Comparison of ENCODE assay signal across 9 cellular contexts in the genomic region with DNA sequence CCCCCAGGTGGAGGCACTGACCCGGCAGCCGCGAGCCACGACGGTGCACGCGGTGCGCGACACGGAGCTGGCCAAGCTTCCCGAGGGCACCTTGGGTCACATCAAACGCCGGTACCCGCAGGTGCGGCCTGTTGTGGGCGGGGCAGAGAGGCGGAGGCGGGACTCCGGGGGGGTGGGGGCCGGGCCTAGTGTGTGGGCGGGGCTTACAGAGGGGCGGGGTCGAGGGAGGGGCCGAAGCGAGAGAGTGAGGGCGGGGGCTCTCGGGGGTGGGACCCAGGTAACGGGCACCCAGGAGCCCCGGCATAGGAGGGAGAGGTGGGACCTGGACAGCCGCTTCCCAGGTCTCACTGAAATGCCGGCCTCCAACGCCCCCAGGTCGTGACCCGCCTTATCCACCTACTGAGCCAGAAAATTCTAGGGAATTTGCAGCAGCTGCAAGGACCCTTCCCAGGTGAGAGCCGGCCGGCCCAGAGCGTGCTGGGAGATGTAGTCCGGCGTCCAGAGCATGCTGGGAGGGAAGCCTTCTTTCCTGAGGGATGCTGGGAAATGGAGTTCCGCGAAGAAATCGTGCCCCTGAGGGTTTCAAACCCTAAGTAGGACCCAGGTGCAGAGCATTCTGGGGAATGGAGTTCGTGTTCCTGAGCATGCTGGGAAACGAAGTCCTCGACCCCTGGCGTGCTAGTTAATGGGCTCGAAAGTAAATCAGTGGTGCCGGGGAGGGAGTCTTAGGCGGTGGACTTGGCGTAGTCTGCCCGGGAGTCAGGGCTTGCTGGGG. TPM values are rescaled to one million over a fixed set of nuclear protein-coding genes. Genes with fewer than 3 reads are reported as not detected.
DNase-seq lines count a peak whose midpoint lies in the region; ATAC-seq and TF ChIP-seq lines count a peak whose summit lies in the region.
"Had no signal": no experiment of that assay in that cellular context is flagged by ENCODE, and none has a peak within 500 bp of the region (broad histone marks: within the 10 kb centered on the region; RNA-seq: fewer than 3 reads in every experiment).

No MANE protein-coding gene starts in this region.

- no peaks in the 10 kb centered on the region for H3K4me1 Mint-ChIP-seq in Calu3 (ENCODE audit: low read depth, unreplicated experiment)

- BruUV-seq in Calu3 (replicated peaks; lab: Mats Ljungman, UMichigan): no TSS peak

- TF ChIP-seq POLR2A in right lobe of liver (IDR thresholded peaks at IDR 0.05): no peak
- TF ChIP-seq POLR2A in testis (IDR thresholded peaks at IDR 0.05): no peak

- CTCF ChIA-PET in Calu3 (lab: Charles Lee): interaction anchor here (0.5 kb wide), 1 partner anchor 66 kb away, joined by 3 read pairs; no protein-coding TSS in a partner anchor

- peak; percentile 78 for DNase-seq in NCI-H82 (lab: John Stamatoyannopoulos, UW)
- no peak for DNase-seq in NCI-H82 treated with DMSO at 0.1 percent for 48 hours (lab: John Stamatoyannopoulos, UW; ENCODE audit: unreplicated experiment)
- DNase-seq in RKO (ENCODE audit: low spot score): peak; percentile 50
- peak in 2 of 3 donors; percentile 77 to 88 for DNase-seq in right lobe of liver
- peak; percentile 90 for DNase-seq in testis
- no peak for DNase-seq in Calu3
- no peak for DNase-seq in NCI-H446 (lab: John Stamatoyannopoulos, UW)

- no peaks in the 10 kb centered on the region for H3K9me3 Mint-ChIP-seq in Calu3 (ENCODE audit: low read depth, unreplicated experiment)

- TF ChIP-seq CTCF in right lobe of liver (IDR thresholded peaks at IDR 0.05) (no peak), testis (IDR thresholded peaks at IDR 0.05) (peak in 1 of 3 experiments; percentile 4), Calu3 (IDR thresholded peaks at IDR 0.05; ENCODE audit: unreplicated experiment) (no peak)

- ATAC-seq in right lobe of liver: peak; percentile 84 to 96 (median 86)

- H3K27ac Mint-ChIP-seq in Calu3 (ENCODE audit: unreplicated experiment): no peak overlapping the region

- H3K27me3 ChIP-seq in ectodermal cell (ENCODE audit: control insufficient read depth, insufficient read depth, low read length, poor library complexity, severe bottlenecking): no peaks in the 10 kb centered on the region
- H3K27me3 ChIP-seq in right lobe of liver: no peaks in the 10 kb centered on the region
- no peaks in the 10 kb centered on the region for H3K27me3 ChIP-seq in testis

- H3K9me3 ChIP-seq in ectodermal cell (ENCODE audit: control insufficient read depth, low read length) (no peaks in the 10 kb centered on the region), right lobe of liver (no peaks in the 10 kb centered on the region), testis (no peaks in the 10 kb centered on the region)

- H3K36me3 Mint-ChIP-seq in Calu3 (ENCODE audit: insufficient read depth, unreplicated experiment): peaks cover 16% of the 10 kb centered on the region

- no peak overlapping the region for H3K4me3 Mint-ChIP-seq in Calu3 (ENCODE audit: low read depth, unreplicated experiment)

- H3K4me3 ChIP-seq in ectodermal cell (ENCODE audit: insufficient read depth, low read depth, low read length) (peak overlapping the region; percentile 30), right lobe of liver (peak overlapping the region in 2 of 3 donors; percentile 25 to 61), testis (peak overlapping the region; percentile 12 to 39)

- H3K4me1 ChIP-seq in ectodermal cell (ENCODE audit: control insufficient read depth, insufficient read depth, low read length) (no peaks in the 10 kb centered on the region), right lobe of liver (no peaks in the 10 kb centered on the region), testis (no peaks in the 10 kb centered on the region)

- no peaks in the 10 kb centered on the region for H3K27me3 Mint-ChIP-seq in Calu3 (ENCODE audit: unreplicated experiment)

- intact Hi-C loops in right lobe of liver (cut with DNase I): no loop called here
- intact Hi-C loops in testis (cut with DNase I; ENCODE audit: low total_unique reads): no loop called here
- intact Hi-C loops in Calu3 (cut with micrococcal nuclease; ENCODE audit: unreplicated experiment): no loop called here

- H3K27ac ChIP-seq in ectodermal cell (ENCODE audit: insufficient read depth, low read depth, low read length, poor library complexity, severe bottlenecking): no peak overlapping the region
- no peak overlapping the region for H3K27ac ChIP-seq in right lobe of liver
- no peak overlapping the region for H3K27ac ChIP-seq in testis
- H3K27ac ChIP-seq: C4-2B had no signal

- peaks cover 9% of the 10 kb centered on the region for H3K36me3 ChIP-seq in ectodermal cell (ENCODE audit: control insufficient read depth, insufficient read depth, low read length)
- H3K36me3 ChIP-seq in right lobe of liver: peaks cover 0 to 11% (median 5%) of the 10 kb centered on the region in 4 donors
- no peaks in the 10 kb centered on the region for H3K36me3 ChIP-seq in testis (ENCODE audit: low read depth, missing control alignments)

- WGBS in ectodermal cell, 2 experiments: 45 to 46% methylated on average over 51 of the region's 51 CpGs
- 48% methylated on average over 17 of the region's 51 CpGs for WGBS in right lobe of liver (ENCODE audit: insufficient coverage, low coverage, low lambda C conversion rate, missing lambda C conversion rate)
- 26 to 44% methylated on average over 17 to 50 of the region's 51 CpGs for WGBS in testis, 2 donors

RNA-seq across cellular contexts. Expression of gene PNPLA6, which starts 15.7 kb away (rescaled TPM):
- polyA plus RNA-seq in ectodermal cell (2013, experiment 1 of 4): 148 TPM
- 166 TPM for polyA plus RNA-seq in ectodermal cell (2013, experiment 2 of 4)
- polyA plus RNA-seq in ectodermal cell (2013, experiment 3 of 4): 99.0 TPM
- polyA plus RNA-seq in ectodermal cell (2013, experiment 4 of 4): 112 TPM
- total RNA-seq in right lobe of liver (10 to 100 TPM; 38.7 to 61.8 (median 46.5) TPM), testis (100 to 1,000 TPM; 109 to 143 TPM), Calu3 (2022) (51.3 and 60.1 TPM in 2 replicates)
- polyA plus RNA-seq in testis (ENCODE audit: insufficient read depth, low read depth, low replicate concordance): 153 TPM

RNA-seq across cellular contexts. Expression of gene MCOLN1, which starts 28.8 kb away (rescaled TPM):
- 15.2 TPM for polyA plus RNA-seq in ectodermal cell (2013, experiment 1 of 4)
- 19.7 TPM for polyA plus RNA-seq in ectodermal cell (2013, experiment 2 of 4)
- polyA plus RNA-seq in ectodermal cell (2013, experiment 3 of 4): 12.3 TPM
- polyA plus RNA-seq in ectodermal cell (2013, experiment 4 of 4): 14.1 TPM
- total RNA-seq in right lobe of liver: 10 to 100 TPM in 5 of 6 experiments, 1 to 10 TPM in 1; 9.8 to 25.2 (median 17.7) TPM
- 10 to 100 TPM; 17.7 to 26.9 TPM for total RNA-seq in testis
- 15.2 TPM for polyA plus RNA-seq in testis (ENCODE audit: insufficient read depth, low read depth, low replicate concordance)
- total RNA-seq in Calu3 (2022): 13.1 TPM in 2 replicates

RNA-seq across cellular contexts. Expression of gene ZNF358, which starts 35.3 kb away (rescaled TPM):
- polyA plus RNA-seq in ectodermal cell (2013, experiment 1 of 4): 65.4 TPM
- polyA plus RNA-seq in ectodermal cell (2013, experiment 2 of 4): 78.9 TPM
- polyA plus RNA-seq in ectodermal cell (2013, experiment 3 of 4): 63.0 TPM
- 66.9 TPM for polyA plus RNA-seq in ectodermal cell (2013, experiment 4 of 4)
- 10 to 100 TPM; 15.3 to 35.1 (median 24.8) TPM for total RNA-seq in right lobe of liver
- total RNA-seq in testis: 10 to 100 TPM; 28.7 to 35.9 TPM
- 21.0 TPM for polyA plus RNA-seq in testis (ENCODE audit: insufficient read depth, low read depth, low replicate concordance)
- total RNA-seq in Calu3 (2022): 22.6 and 23.8 TPM in 2 replicates

RNA-seq across cellular contexts. Expression of gene CAMSAP3, which starts 44.5 kb away (rescaled TPM):
- 20.3 TPM for polyA plus RNA-seq in ectodermal cell (2013, experiment 1 of 4)
- polyA plus RNA-seq in ectodermal cell (2013, experiment 2 of 4): 21.9 TPM
- polyA plus RNA-seq in ectodermal cell (2013, experiment 3 of 4): 17.9 TPM
- polyA plus RNA-seq in ectodermal cell (2013, experiment 4 of 4): 22.6 TPM
- total RNA-seq in right lobe of liver (10 to 100 TPM; 21.8 to 31.9 (median 23.4) TPM), testis (100 to 1,000 TPM in 1 of 2 donors, 10 to 100 TPM in 1; 64.7 to 104 TPM), Calu3 (2022) (26.0 and 30.3 TPM in 2 replicates)
- 32.4 TPM for polyA plus RNA-seq in testis (ENCODE audit: insufficient read depth, low read depth, low replicate concordance)

Comparison
In these comparisons a context has a peak if more than half of its experiments do, and no peak if none do; other contexts are left out.
1. DNase-seq: peak in NCI-H82 (single experiment), RKO (single experiment), right lobe of liver (2 of 3) and testis (single experiment); none in NCI-H82 treated with DMSO at 0.1 percent for 48 hours (single experiment), Calu3 (single experiment) and NCI-H446 (0 of 2).
2. Peak in every context shown above with its lines, with median percentiles within 50 percentile points of each other: H3K4me3 ChIP-seq.